In the genomic region with DNA sequence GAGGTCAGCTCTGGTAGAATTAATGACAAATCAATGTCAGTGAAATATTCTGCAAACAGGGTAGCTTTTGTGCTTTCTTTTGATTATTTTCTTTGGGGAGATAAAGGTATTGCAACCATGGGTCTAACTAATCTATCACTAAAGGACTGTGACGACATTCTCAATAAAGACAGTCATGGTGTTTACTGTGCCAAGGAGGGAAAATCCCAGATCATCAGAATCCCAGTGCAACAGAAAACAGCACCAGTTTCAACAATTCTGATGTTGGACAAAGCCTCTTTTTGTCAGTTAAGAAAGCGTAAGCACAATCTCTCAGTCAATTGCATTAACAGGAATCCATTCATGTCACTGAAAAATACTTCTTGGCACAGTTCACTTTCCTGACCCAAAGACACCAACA, we compare ENCODE assay signal across 1 cellular context.
TF ChIP-seq lines count a peak whose summit lies in the region.

No MANE protein-coding gene starts in this region.

TF ChIP-seq in K562, 482 proteins besides CTCF, POLR2A, EP300 and RAD21:
- TF ChIP-seq PTRF (tag; IDR thresholded peaks at IDR 0.05): 0 out of 2 replicates have a peak, but pooled peaks have one; percentile 12
- TF ChIP-seq, protein P1, sequence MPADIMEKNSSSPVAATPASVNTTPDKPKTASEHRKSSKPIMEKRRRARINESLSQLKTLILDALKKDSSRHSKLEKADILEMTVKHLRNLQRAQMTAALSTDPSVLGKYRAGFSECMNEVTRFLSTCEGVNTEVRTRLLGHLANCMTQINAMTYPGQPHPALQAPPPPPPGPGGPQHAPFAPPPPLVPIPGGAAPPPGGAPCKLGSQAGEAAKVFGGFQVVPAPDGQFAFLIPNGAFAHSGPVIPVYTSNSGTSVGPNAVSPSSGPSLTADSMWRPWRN (IDR thresholded peaks at IDR 0.05; ENCODE audit: low read depth): no peak
